ENCODE assay signal across 10 cellular contexts in the genomic region with DNA sequence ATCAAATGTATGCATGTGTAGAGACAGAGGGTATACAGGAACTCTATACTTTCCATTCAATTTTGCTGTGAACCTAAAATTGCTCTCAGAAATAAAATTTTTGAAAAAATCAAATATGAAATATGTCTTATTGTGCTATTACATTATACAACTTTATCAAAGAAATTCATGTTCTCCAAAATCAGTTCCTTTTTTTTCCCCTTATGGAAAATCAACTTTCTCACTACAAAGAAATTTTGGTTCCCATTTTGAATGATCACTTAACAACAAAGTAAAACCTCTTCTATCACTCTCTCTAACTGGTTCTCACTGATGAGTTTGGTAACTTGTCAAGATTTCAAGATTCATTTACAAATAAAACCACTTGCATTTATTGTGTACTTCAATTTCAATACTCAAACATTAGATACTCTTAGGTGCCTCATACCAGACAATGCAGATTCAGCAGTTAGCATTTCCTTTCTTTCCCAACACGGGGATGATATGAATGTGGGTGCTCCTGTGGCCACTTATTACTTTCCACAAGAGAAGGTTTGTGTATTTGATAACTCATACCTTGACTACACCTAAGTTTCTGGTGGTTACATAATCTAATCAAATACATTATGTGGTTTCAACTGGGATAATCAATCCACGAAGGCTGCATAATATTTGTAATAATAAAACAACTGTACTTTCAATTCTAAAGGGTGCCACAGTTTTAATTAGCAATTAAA. TPM values are rescaled to one million over a fixed set of nuclear protein-coding genes. Genes with fewer than 3 reads are reported as not detected.
DNase-seq lines count a peak whose midpoint lies in the region; ATAC-seq, FAIRE-seq and TF ChIP-seq lines count a peak whose summit lies in the region.
"Had no signal": no experiment of that assay in that cellular context is flagged by ENCODE, and none has a peak within 500 bp of the region (broad histone marks: within the 10 kb centered on the region; RNA-seq: fewer than 3 reads in every experiment).

No MANE protein-coding gene starts in this region.

- peaks cover 8% of the 10 kb centered on the region for H3K9me3 Mint-ChIP-seq in neural progenitor cell

- no peak overlapping the region for H3K4me3 Mint-ChIP-seq in neural progenitor cell

- H3K9me3 ChIP-seq in K562 (replicated peaks; ENCODE audit: control insufficient read depth, insufficient read depth, low read depth, low read length) = no peaks in the 10 kb centered on the region
- no peaks in the 10 kb centered on the region for H3K9me3 ChIP-seq in neural progenitor cell (ENCODE audit: low read depth)

- BruUV-seq in K562 (replicated peaks; lab: Mats Ljungman, UMichigan) = no TSS peak

- CTCF ChIA-PET in K562 (lab: Yijun Ruan, JAX; ENCODE audit: low intra/inter-chr PET ratio) = no interaction called here

- no peak for TF ChIP-seq EP300 in K562 (IDR thresholded peaks at IDR 0.05; ENCODE audit: low read length)

- peaks cover 40% of the 10 kb centered on the region for H3K4me1 ChIP-seq in KMS-11 (ENCODE audit: low read depth, poor library complexity, severe bottlenecking)
- peaks cover 10% of the 10 kb centered on the region in 2 experiments; a peak in 3 of 5 replicates for H3K4me1 ChIP-seq in K562 (replicated peaks in 1 of 2; ENCODE audit: control insufficient read depth in 2 of 2, insufficient read depth in 2 of 2, low read length in 2 of 2)
- H3K4me1 ChIP-seq in neural progenitor cell = peaks cover 33% of the 10 kb centered on the region

- TF ChIP-seq CTCF in KMS-11 (conservative IDR thresholded peaks at IDR 0.05; ENCODE audit: low read depth, low read length) (no peak), K562 (IDR thresholded peaks at IDR 0.05 in 2 of 3, conservative IDR thresholded peaks at IDR 0.05 in 1 of 3; ENCODE audit: insufficient read depth in 2 of 3, low read depth in 1 of 3, low read length in 3 of 3) (no peak), neural progenitor cell (IDR thresholded peaks at IDR 0.05) (no peak)

- peaks cover 26% of the 10 kb centered on the region for H3K4me1 Mint-ChIP-seq in neural progenitor cell

- H3K4me2 ChIP-seq in KMS-11 (peak overlapping the region; percentile 26), K562 (ENCODE audit: insufficient read depth, low read length) (no peak overlapping the region), neural progenitor cell (peak overlapping the region; percentile 39)

- in situ Hi-C loops in K562 (cut with MboI) = no loop called here

- POLR2A ChIA-PET in K562 (lab: Yijun Ruan, JAX) = no interaction called here

- H3K36me3 ChIP-seq in KMS-11 (ENCODE audit: insufficient read depth) (no peaks in the 10 kb centered on the region), K562 (ENCODE audit: control insufficient read depth, insufficient read depth, low read length) (peaks cover 7% of the 10 kb centered on the region; the same call in 2 of the 3 replicates), neural progenitor cell (no peaks in the 10 kb centered on the region)

- ATAC-seq in K562 = no peak

- DNase-seq in NCI-H510A treated with DMSO at 0.1 percent for 48 hours (lab: John Stamatoyannopoulos, UW) (peak; percentile 36), NCI-H510A (lab: John Stamatoyannopoulos, UW) (no peak), K562 (ENCODE audit: extremely low read depth in 1 of 4, low spot score in 3 of 4) (no peak), neural progenitor cell (ENCODE audit: low spot score) (no peak), substantia nigra (lab: John Stamatoyannopoulos, UW) (no peak), iPS-NIHi7 (ENCODE audit: extremely low spot score) (no peak)
- no peak for DNase-seq in activated CD4-positive, alpha-beta T cell treated with anti-CD3 and anti-CD28 coated beads, Interleukin-2, amount 50 U/mL, for 4 hours
- DNase-seq: SHP77; stimulated activated CD4-positive, alpha-beta T cell treated with anti-CD3 and anti-CD28 coated beads, Interleukin-12 subunit alpha, Interleukin-12 subunit beta, amount 100 ng/mL, for 4 hours had no signal

- H3K27ac Mint-ChIP-seq in neural progenitor cell = no peak overlapping the region

- intact Hi-C loops in K562 (cut with micrococcal nuclease) = no loop called here

- H3K27me3 ChIP-seq in KMS-11 (ENCODE audit: insufficient read depth, low read depth) = no peaks in the 10 kb centered on the region
- no peaks in the 10 kb centered on the region for H3K27me3 ChIP-seq in K562 (ENCODE audit: control insufficient read depth in 2 of 2, insufficient read depth in 2 of 2, low read length in 2 of 2)
- no peaks in the 10 kb centered on the region for H3K27me3 ChIP-seq in neural progenitor cell

- H2AFZ ChIP-seq in KMS-11 (ENCODE audit: low read depth) (no peak overlapping the region), K562 (ENCODE audit: low read depth, low read length) (no peak overlapping the region), neural progenitor cell (replicated peaks) (no peak overlapping the region)

- no peaks in the 10 kb centered on the region for H3K9me1 ChIP-seq in K562 (ENCODE audit: control insufficient read depth, insufficient read depth, low read length)

- TF ChIP-seq RAD21 in K562 (CRISPR knock-in tag; conservative IDR thresholded peaks at IDR 0.05 in 1 of 2, IDR thresholded peaks at IDR 0.05 in 1 of 2) = no peak

- H4K20me1 ChIP-seq in KMS-11 (ENCODE audit: insufficient read depth) (peaks cover 43% of the 10 kb centered on the region), K562 (replicated peaks; ENCODE audit: control insufficient read depth, insufficient read depth, low read length) (peaks cover 16% of the 10 kb centered on the region), neural progenitor cell (ENCODE audit: low read depth) (peaks cover 15% of the 10 kb centered on the region)

- H3K79me2 ChIP-seq in KMS-11 (ENCODE audit: insufficient read depth, low read depth) = peaks cover 100% of the 10 kb centered on the region
- H3K79me2 ChIP-seq in K562 (ENCODE audit: control insufficient read depth, insufficient read depth, low read length) = peaks cover 100% of the 10 kb centered on the region
- peaks cover 100% of the 10 kb centered on the region for H3K79me2 ChIP-seq in neural progenitor cell (ENCODE audit: low read depth)

- peaks cover 19% of the 10 kb centered on the region for H3K36me3 Mint-ChIP-seq in neural progenitor cell

- H3K4me3 ChIP-seq in KMS-11 (IDR thresholded peaks at IDR 0.05; ENCODE audit: insufficient read depth, low read depth, low read length) = no peak overlapping the region
- no peak overlapping the region for H3K4me3 ChIP-seq in K562
- H3K4me3 ChIP-seq in neural progenitor cell = no peak overlapping the region

- WGBS in K562 (ENCODE audit: insufficient coverage, low coverage, missing lambda C conversion rate) = 30% methylated on average over 2 of the region's 2 CpGs

- TF ChIP-seq POLR2A in K562 (conservative IDR thresholded peaks at IDR 0.05) = no peak

- no peak overlapping the region for H3K27ac ChIP-seq in KMS-11
- H3K27ac ChIP-seq in K562 (ENCODE audit: extremely low read depth, low read depth, low read length) = no peak overlapping the region
- no peak overlapping the region for H3K27ac ChIP-seq in neural progenitor cell
- no peak overlapping the region for H3K27ac ChIP-seq in substantia nigra (ENCODE audit: low read depth, low read length, poor library complexity, severe bottlenecking)

- H3K9ac ChIP-seq in KMS-11 = no peak overlapping the region
- H3K9ac ChIP-seq in K562 (ENCODE audit: insufficient read depth in 1 of 2, low read depth in 2 of 2, low read length in 2 of 2) = no peak overlapping the region
- H3K9ac ChIP-seq in neural progenitor cell = no peak overlapping the region

- no peak for FAIRE-seq in K562 (lab: Jason Lieb, UNC)

- peaks cover 3% of the 10 kb centered on the region for H3F3A ChIP-seq in neural progenitor cell (ENCODE audit: low read depth)

- peaks cover 2% of the 10 kb centered on the region for H3K27me3 Mint-ChIP-seq in neural progenitor cell (ENCODE audit: insufficient read depth, low read depth)

TF ChIP-seq in K562, 482 proteins besides CTCF, POLR2A, EP300 and RAD21:
- TF ChIP-seq NFATC3 (IDR thresholded peaks at IDR 0.05) = no peak
- TF ChIP-seq, protein P1, sequence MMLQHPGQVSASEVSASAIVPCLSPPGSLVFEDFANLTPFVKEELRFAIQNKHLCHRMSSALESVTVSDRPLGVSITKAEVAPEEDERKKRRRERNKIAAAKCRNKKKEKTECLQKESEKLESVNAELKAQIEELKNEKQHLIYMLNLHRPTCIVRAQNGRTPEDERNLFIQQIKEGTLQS (IDR thresholded peaks at IDR 0.05) = 0 out of 2 replicates have a peak, but pooled peaks have one; percentile 14
- TF ChIP-seq, protein P1 (CRISPR knock-in tag; conservative IDR thresholded peaks at IDR 0.05) = no peak
- peak; percentile 33; the same call in 1 of the 2 replicates for TF ChIP-seq RBFOX2 (IDR thresholded peaks at IDR 0.05; ENCODE audit: low read depth, low read length)

RNA-seq across cellular contexts. Expression of a gene that starts 6.4 kb away (rescaled TPM):
- total RNA-seq in K562 (2011; cell fraction: chromatin; rRNA removed; ENCODE audit: low replicate concordance) = 113 and 384 TPM in 2 replicates
- total RNA-seq in K562 (2011; cell fraction: nucleolus; rRNA removed) = 47.2 and 70.7 TPM in 2 replicates
- total RNA-seq in K562 (2011; cell fraction: nucleoplasm; rRNA removed) = 126 and 172 TPM in 2 replicates
- total RNA-seq in K562 (2014; rRNA removed) (33.5 and 37.7 TPM in 2 replicates), K562 (2014; rRNA removed; fragmentation: Illumina TruSeq; extraction: Trizol) (57.3 and 62.1 TPM in 2 replicates), K562 (2015; rRNA removed; fragmentation: Illumina TruSeq; extraction: Trizol) (40.5 and 41.2 TPM in 2 replicates), K562 (2021) (67.4 and 74.0 TPM in 2 replicates), neural progenitor cell (ENCODE audit: low replicate concordance) (52.9 and 72.1 TPM in 2 replicates)
- polyA plus RNA-seq in K562 (2011; rRNA removed) (62.6 and 77.8 TPM in 2 replicates), K562 (2014; fragmentation: Illumina TruSeq; extraction: Trizol) (65.2 and 71.7 TPM in 2 replicates), K562 (2014; fragmentation: Nextera tagmentation; extraction: Ambion mirVana) (10 to 100 TPM; 24.3 to 33.3 TPM), K562 (2014; rRNA removed) (38.6 and 38.9 TPM in 2 replicates)
- polyA plus RNA-seq in K562 (2011; cell fraction: cytosol; rRNA removed) = 31.1 and 50.2 TPM in 2 replicates
- polyA plus RNA-seq in K562 (2011; cell fraction: nucleus; rRNA removed) = 47.7 and 75.2 TPM in 2 replicates
- polyA plus RNA-seq in K562 (2012) = 36.4 and 43.1 TPM in 2 replicates
- polyA minus RNA-seq in K562 (2011; rRNA and poly(A)+ RNA removed) = 151 and 174 TPM in 2 replicates
- 46.1 and 66.5 TPM in 2 replicates for polyA minus RNA-seq in K562 (2011; cell fraction: cytosol; rRNA and poly(A)+ RNA removed)
- 48.1 and 83.7 TPM in 2 replicates for polyA minus RNA-seq in K562 (2011; cell fraction: nucleus; rRNA and poly(A)+ RNA removed)
